Comparison of ENCODE assay signal across 2 cellular contexts in the genomic region with DNA sequence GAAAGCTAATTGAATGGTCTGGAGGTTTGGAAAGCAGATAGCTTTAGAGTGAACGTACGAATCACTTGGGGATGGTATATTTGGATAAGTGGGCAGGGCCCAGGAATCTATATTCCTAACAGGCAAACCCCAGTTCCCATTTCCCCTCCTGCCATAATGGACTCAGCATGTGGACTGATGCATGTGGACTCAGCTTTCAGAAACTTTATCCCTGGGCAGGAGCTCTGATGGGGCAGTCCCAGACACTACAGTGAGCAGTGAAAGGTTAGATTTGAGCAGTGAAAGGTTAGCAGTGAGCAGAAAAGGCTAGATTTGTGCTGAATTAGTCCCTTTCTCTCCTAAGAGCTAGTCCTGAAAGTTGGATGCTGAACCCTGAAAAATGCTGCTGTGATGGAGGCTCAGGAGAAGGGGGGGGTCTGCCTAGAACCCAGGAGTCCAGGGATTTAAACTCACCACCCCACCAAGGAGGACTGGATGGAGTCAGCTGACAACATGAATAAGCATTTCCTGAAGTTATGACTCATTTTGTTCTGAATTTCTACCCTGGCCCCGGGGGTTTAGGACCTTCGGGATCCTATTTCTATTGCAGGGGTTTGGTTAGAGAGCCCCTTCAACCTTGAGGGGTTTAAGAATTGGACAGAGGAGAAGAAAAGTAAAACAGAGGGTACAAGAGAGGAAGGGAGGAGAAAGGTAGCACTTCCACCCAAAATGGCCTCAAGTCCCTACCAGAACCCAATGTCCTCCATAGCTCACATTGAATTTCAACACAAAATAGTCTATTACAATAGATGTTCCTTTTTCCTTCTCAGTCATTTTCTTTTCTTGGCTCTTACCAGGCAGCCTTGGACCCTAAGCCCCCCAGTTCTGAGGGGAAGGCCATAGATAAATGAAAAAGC.
TF ChIP-seq lines count a peak whose summit lies in the region.

No MANE protein-coding gene starts in this region.

TF ChIP-seq in A549, 52 proteins besides CTCF, POLR2A, EP300 and RAD21:
- TF ChIP-seq CBX8 (IDR thresholded peaks at IDR 0.05) (no peak), MAFK (IDR thresholded peaks at IDR 0.05; ENCODE audit: partially characterized antibody) (peak; percentile 43), FOSL2 (IDR thresholded peaks at IDR 0.05) (0 out of 2 replicates have a peak, but pooled peaks have one; percentile 25), FOSL2 (CRISPR knock-in tag; IDR thresholded peaks at IDR 0.05) (peak; percentile 81), JUNB (IDR thresholded peaks at IDR 0.05) (peak; percentile 41; the same call in 1 of the 2 replicates), HOXB13 (CRISPR knock-in tag; IDR thresholded peaks at IDR 0.05; ENCODE audit: low read depth) (0 out of 2 replicates have a peak, but pooled peaks have one; percentile 29), FOXS1 (CRISPR knock-in tag; IDR thresholded peaks at IDR 0.05) (0 out of 2 replicates have a peak, but pooled peaks have one; percentile 30), ZSCAN20 (CRISPR knock-in tag; IDR thresholded peaks at IDR 0.05) (no peak)
- TF ChIP-seq, protein P1, sequence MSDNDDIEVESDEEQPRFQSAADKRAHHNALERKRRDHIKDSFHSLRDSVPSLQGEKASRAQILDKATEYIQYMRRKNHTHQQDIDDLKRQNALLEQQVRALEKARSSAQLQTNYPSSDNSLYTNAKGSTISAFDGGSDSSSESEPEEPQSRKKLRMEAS (IDR thresholded peaks at IDR 0.05) = peak; percentile 35; the same call in 1 of the 2 replicates

TF ChIP-seq in K562, 482 proteins besides CTCF, POLR2A, EP300 and RAD21 (continues in another document):
- TF ChIP-seq ZNF24 (IDR thresholded peaks at IDR 0.05) (no peak), ZNF76 (CRISPR knock-in tag; IDR thresholded peaks at IDR 0.05; ENCODE audit: borderline replicate concordance) (no peak), ZBED1 (IDR thresholded peaks at IDR 0.05) (no peak), MTA1 (IDR thresholded peaks at IDR 0.05; ENCODE audit: borderline replicate concordance) (0 out of 2 replicates have a peak, but pooled peaks have one; percentile 20), NEUROD1 (IDR thresholded peaks at IDR 0.05; ENCODE audit: borderline replicate concordance, low read depth, low read length, partially characterized antibody) (peak; percentile 12), ZNF584 (CRISPR knock-in tag; IDR thresholded peaks at IDR 0.05; ENCODE audit: low read depth) (peak; percentile 26; the same call in 1 of the 2 replicates), U2AF1 (optimal IDR thresholded peaks at IDR 0.05; ENCODE audit: low read depth, low read length) (no peak), CSDE1 (IDR thresholded peaks at IDR 0.05) (no peak), C11orf30 (IDR thresholded peaks at IDR 0.05; ENCODE audit: low read depth) (peak; percentile 83), BCL6 (CRISPR knock-in tag; IDR thresholded peaks at IDR 0.05) (no peak), NFE2 (IDR thresholded peaks at IDR 0.05; ENCODE audit: low read depth) (peak; percentile 85), BCOR (IDR thresholded peaks at IDR 0.05) (no peak), TOE1 (IDR thresholded peaks at IDR 0.05; ENCODE audit: borderline replicate concordance) (peak; percentile 42; the same call in 1 of the 2 replicates), TOE1 (CRISPR knock-in tag; IDR thresholded peaks at IDR 0.05; ENCODE audit: borderline replicate concordance, low read depth) (no peak), TEAD1 (CRISPR knock-in tag; IDR thresholded peaks at IDR 0.05) (no peak), MAFK (IDR thresholded peaks at IDR 0.05; ENCODE audit: low read length) (peak; percentile 66), MAFF (IDR thresholded peaks at IDR 0.05; ENCODE audit: low read length) (peak; percentile 60), ZNF644 (tag; IDR thresholded peaks at IDR 0.05; ENCODE audit: low read depth) (peak; percentile 28; the same call in 1 of the 2 replicates), MEF2D (tag; conservative IDR thresholded peaks at IDR 0.05; ENCODE audit: low read depth) (no peak), ZNF830 (CRISPR knock-in tag; IDR thresholded peaks at IDR 0.05) (no peak), DACH1 (IDR thresholded peaks at IDR 0.05; ENCODE audit: partially characterized antibody) (peak; percentile 7), HDAC8 (tag; IDR thresholded peaks at IDR 0.05) (0 out of 2 replicates have a peak, but pooled peaks have one; percentile 6), FIP1L1 (IDR thresholded peaks at IDR 0.05; ENCODE audit: low read depth, low read length, poor library complexity, severe bottlenecking) (no peak), ZNF175 (CRISPR knock-in tag; IDR thresholded peaks at IDR 0.05; ENCODE audit: low read depth) (peak; percentile 46; the same call in 1 of the 2 replicates), JUND (IDR thresholded peaks at IDR 0.05; ENCODE audit: borderline replicate concordance, low read depth, low read length) (peak; percentile 87), JUND (tag; IDR thresholded peaks at IDR 0.05; ENCODE audit: borderline replicate concordance, low read depth, low read length) (peak; percentile 89; the same call in 2 of the 3 replicates), E2F3 (CRISPR knock-in tag; IDR thresholded peaks at IDR 0.05) (no peak), DMBX1 (CRISPR knock-in tag; IDR thresholded peaks at IDR 0.05; ENCODE audit: borderline replicate concordance) (no peak), FOSL1 (tag; conservative IDR thresholded peaks at IDR 0.05) (peak; percentile 95), PCBP1 (IDR thresholded peaks at IDR 0.05; ENCODE audit: low read depth, low read length, poor library complexity, severe bottlenecking) (no peak), YY1 (IDR thresholded peaks at IDR 0.05; ENCODE audit: borderline replicate concordance in 1 of 3, control insufficient read depth in 1 of 3, extremely low read depth in 1 of 3, insufficient read depth in 3 of 3, insufficient read length in 1 of 3, insufficient replicate concordance in 2 of 3, low read depth in 1 of 3, low read length in 2 of 3) (peak in 1 of 3 experiments; percentile 20), RAD51 (IDR thresholded peaks at IDR 0.05; ENCODE audit: borderline replicate concordance, low read depth) (peak; percentile 47; the same call in 1 of the 2 replicates), RFX7 (CRISPR knock-in tag; IDR thresholded peaks at IDR 0.05) (no peak), STAT5A (IDR thresholded peaks at IDR 0.05; ENCODE audit: borderline replicate concordance, low read length) (no peak), MTA2 (IDR thresholded peaks at IDR 0.05; ENCODE audit: low read depth) (0 out of 2 replicates have a peak, but pooled peaks have one; percentile 17), SRSF1 (IDR thresholded peaks at IDR 0.05; ENCODE audit: low read depth, low read length) (no peak)
- TF ChIP-seq, protein P2, sequence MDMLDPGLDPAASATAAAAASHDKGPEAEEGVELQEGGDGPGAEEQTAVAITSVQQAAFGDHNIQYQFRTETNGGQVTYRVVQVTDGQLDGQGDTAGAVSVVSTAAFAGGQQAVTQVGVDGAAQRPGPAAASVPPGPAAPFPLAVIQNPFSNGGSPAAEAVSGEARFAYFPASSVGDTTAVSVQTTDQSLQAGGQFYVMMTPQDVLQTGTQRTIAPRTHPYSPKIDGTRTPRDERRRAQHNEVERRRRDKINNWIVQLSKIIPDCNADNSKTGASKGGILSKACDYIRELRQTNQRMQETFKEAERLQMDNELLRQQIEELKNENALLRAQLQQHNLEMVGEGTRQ (CRISPR knock-in tag; IDR thresholded peaks at IDR 0.05) = no peak
- TF ChIP-seq, protein P3, sequence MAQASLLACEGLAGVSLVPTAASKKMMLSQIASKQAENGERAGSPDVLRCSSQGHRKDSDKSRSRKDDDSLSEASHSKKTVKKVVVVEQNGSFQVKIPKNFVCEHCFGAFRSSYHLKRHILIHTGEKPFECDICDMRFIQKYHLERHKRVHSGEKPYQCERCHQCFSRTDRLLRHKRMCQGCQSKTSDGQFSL (CRISPR knock-in tag; IDR thresholded peaks at IDR 0.05) = no peak
- TF ChIP-seq, protein P3 (tag; IDR thresholded peaks at IDR 0.05) = no peak
- TF ChIP-seq, protein P4, sequence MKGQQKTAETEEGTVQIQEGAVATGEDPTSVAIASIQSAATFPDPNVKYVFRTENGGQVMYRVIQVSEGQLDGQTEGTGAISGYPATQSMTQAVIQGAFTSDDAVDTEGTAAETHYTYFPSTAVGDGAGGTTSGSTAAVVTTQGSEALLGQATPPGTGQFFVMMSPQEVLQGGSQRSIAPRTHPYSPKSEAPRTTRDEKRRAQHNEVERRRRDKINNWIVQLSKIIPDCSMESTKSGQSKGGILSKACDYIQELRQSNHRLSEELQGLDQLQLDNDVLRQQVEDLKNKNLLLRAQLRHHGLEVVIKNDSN (CRISPR knock-in tag; IDR thresholded peaks at IDR 0.05) = peak; percentile 43
- TF ChIP-seq, protein P5, sequence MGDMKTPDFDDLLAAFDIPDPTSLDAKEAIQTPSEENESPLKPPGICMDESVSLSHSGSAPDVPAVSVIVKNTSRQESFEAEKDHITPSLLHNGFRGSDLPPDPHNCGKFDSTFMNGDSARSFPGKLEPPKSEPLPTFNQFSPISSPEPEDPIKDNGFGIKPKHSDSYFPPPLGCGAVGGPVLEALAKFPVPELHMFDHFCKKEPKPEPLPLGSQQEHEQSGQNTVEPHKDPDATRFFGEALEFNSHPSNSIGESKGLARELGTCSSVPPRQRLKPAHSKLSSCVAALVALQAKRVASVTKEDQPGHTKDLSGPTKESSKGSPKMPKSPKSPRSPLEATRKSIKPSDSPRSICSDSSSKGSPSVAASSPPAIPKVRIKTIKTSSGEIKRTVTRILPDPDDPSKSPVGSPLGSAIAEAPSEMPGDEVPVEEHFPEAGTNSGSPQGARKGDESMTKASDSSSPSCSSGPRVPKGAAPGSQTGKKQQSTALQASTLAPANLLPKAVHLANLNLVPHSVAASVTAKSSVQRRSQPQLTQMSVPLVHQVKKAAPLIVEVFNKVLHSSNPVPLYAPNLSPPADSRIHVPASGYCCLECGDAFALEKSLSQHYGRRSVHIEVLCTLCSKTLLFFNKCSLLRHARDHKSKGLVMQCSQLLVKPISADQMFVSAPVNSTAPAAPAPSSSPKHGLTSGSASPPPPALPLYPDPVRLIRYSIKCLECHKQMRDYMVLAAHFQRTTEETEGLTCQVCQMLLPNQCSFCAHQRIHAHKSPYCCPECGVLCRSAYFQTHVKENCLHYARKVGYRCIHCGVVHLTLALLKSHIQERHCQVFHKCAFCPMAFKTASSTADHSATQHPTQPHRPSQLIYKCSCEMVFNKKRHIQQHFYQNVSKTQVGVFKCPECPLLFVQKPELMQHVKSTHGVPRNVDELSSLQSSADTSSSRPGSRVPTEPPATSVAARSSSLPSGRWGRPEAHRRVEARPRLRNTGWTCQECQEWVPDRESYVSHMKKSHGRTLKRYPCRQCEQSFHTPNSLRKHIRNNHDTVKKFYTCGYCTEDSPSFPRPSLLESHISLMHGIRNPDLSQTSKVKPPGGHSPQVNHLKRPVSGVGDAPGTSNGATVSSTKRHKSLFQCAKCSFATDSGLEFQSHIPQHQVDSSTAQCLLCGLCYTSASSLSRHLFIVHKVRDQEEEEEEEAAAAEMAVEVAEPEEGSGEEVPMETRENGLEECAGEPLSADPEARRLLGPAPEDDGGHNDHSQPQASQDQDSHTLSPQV (IDR thresholded peaks at IDR 0.05) = peak; percentile 63; the same call in 1 of the 2 replicates
- TF ChIP-seq, protein P6, sequence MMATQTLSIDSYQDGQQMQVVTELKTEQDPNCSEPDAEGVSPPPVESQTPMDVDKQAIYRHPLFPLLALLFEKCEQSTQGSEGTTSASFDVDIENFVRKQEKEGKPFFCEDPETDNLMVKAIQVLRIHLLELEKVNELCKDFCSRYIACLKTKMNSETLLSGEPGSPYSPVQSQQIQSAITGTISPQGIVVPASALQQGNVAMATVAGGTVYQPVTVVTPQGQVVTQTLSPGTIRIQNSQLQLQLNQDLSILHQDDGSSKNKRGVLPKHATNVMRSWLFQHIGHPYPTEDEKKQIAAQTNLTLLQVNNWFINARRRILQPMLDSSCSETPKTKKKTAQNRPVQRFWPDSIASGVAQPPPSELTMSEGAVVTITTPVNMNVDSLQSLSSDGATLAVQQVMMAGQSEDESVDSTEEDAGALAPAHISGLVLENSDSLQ (IDR thresholded peaks at IDR 0.05) = no peak
- TF ChIP-seq, protein P7, sequence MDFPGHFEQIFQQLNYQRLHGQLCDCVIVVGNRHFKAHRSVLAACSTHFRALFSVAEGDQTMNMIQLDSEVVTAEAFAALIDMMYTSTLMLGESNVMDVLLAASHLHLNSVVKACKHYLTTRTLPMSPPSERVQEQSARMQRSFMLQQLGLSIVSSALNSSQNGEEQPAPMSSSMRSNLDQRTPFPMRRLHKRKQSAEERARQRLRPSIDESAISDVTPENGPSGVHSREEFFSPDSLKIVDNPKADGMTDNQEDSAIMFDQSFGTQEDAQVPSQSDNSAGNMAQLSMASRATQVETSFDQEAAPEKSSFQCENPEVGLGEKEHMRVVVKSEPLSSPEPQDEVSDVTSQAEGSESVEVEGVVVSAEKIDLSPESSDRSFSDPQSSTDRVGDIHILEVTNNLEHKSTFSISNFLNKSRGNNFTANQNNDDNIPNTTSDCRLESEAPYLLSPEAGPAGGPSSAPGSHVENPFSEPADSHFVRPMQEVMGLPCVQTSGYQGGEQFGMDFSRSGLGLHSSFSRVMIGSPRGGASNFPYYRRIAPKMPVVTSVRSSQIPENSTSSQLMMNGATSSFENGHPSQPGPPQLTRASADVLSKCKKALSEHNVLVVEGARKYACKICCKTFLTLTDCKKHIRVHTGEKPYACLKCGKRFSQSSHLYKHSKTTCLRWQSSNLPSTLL (IDR thresholded peaks at IDR 0.05) = no peak
- TF ChIP-seq, protein P8, sequence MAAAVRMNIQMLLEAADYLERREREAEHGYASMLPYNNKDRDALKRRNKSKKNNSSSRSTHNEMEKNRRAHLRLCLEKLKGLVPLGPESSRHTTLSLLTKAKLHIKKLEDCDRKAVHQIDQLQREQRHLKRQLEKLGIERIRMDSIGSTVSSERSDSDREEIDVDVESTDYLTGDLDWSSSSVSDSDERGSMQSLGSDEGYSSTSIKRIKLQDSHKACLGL (CRISPR knock-in tag; IDR thresholded peaks at IDR 0.05; ENCODE audit: borderline replicate concordance, poor library complexity, severe bottlenecking) = no peak
- TF ChIP-seq, protein P9, sequence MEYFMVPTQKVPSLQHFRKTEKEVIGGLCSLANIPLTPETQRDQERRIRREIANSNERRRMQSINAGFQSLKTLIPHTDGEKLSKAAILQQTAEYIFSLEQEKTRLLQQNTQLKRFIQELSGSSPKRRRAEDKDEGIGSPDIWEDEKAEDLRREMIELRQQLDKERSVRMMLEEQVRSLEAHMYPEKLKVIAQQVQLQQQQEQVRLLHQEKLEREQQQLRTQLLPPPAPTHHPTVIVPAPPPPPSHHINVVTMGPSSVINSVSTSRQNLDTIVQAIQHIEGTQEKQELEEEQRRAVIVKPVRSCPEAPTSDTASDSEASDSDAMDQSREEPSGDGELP (CRISPR knock-in tag; IDR thresholded peaks at IDR 0.05; ENCODE audit: borderline replicate concordance) = peak; percentile 33; the same call in 1 of the 2 replicates
- TF ChIP-seq, protein P10, sequence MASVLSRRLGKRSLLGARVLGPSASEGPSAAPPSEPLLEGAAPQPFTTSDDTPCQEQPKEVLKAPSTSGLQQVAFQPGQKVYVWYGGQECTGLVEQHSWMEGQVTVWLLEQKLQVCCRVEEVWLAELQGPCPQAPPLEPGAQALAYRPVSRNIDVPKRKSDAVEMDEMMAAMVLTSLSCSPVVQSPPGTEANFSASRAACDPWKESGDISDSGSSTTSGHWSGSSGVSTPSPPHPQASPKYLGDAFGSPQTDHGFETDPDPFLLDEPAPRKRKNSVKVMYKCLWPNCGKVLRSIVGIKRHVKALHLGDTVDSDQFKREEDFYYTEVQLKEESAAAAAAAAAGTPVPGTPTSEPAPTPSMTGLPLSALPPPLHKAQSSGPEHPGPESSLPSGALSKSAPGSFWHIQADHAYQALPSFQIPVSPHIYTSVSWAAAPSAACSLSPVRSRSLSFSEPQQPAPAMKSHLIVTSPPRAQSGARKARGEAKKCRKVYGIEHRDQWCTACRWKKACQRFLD (CRISPR knock-in tag; IDR thresholded peaks at IDR 0.05) = 0 out of 2 replicates have a peak, but pooled peaks have one; percentile 34
